Comparison of ENCODE assay signal across 32 cellular contexts in the genomic region with DNA sequence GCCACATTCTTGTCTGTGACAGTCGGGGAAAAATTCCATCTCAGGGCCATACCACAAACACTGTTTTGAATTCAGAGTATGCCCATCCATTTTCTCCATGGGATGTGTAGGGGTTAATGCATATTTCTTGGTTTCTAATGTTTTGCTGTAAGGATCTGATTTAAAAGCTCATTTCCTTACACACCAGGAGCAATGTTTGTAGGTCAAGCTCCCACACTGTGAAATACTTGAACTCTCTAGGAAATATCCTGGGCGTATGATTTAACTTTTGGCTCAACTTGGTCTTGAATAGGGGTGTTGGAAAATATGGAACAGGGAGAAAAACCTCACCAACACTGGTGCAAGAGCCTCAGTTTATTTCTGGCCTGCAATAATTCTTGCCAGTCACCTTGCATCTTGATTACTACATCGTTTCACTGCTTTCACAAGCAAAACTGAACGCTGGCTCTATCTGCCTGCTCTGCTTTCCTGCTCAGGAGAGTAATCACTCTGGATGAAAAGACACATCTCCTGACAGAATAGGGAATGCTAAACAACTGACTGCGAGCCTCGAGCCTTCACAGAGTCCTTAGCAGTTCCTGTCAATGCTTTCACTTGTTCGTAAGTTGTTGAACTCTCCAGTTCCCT. TPM values are rescaled to one million over a fixed set of nuclear protein-coding genes. Genes with fewer than 3 reads are reported as not detected.
A peak's percentile ranks its signal among the peaks of the same experiment; 100 is the strongest.
DNase-seq lines count a peak whose midpoint lies in the region; ATAC-seq, FAIRE-seq and TF ChIP-seq lines count a peak whose summit lies in the region.
"Had no signal": no experiment of that assay in that cellular context is flagged by ENCODE, and none has a peak within 500 bp of the region (broad histone marks: within the 10 kb centered on the region; RNA-seq: fewer than 3 reads in every experiment).

No MANE protein-coding gene starts in this region.

- H3K4me1 Mint-ChIP-seq in activated naive CD4-positive, alpha-beta T cell treated with anti-CD3 and anti-CD28 coated beads for 36 hours (ENCODE audit: low read depth): no peaks in the 10 kb centered on the region
- H3K4me1 Mint-ChIP-seq: CD8-positive, alpha-beta memory T cell; natural killer cell; WTC11 had no signal

- dilution Hi-C loops in endothelial cell of umbilical vein (cut with MboI; ENCODE audit: extremely low pct_ligation_motif_present, low sequenced_read_pairs): no loop called here

- no peak for TF ChIP-seq CTCF in endothelial cell of umbilical vein (IDR thresholded peaks at IDR 0.05; ENCODE audit: extremely low read depth in 1 of 2, insufficient read depth in 1 of 2, low read depth in 1 of 2, low read length in 2 of 2)
- TF ChIP-seq CTCF in pancreas (IDR thresholded peaks at IDR 0.05): no peak

- CTCF ChIA-PET in endothelial cell of umbilical vein (lab: Charles Lee): interaction anchor here (0.7 to 3.0 kb wide), 6 partner anchors 11 to 1588 kb away, joined by 3 to 21 read pairs (median 8); no protein-coding TSS in a partner anchor
- CTCF ChIA-PET in activated naive CD4-positive, alpha-beta T cell treated with anti-CD3 and anti-CD28 coated beads for 36 hours (lab: Charles Lee): no interaction called here

- no peak overlapping the region for H3K4me2 ChIP-seq in endothelial cell of umbilical vein (ENCODE audit: insufficient read depth, low read length)

- FAIRE-seq in endothelial cell of umbilical vein (lab: Jason Lieb, UNC) (no peak), pancreas (lab: Jason Lieb, UNC) (no peak)
- FAIRE-seq: H54 had no signal

- BruUV-seq in endothelial cell of umbilical vein (replicated peaks; lab: Mats Ljungman, UMichigan): no TSS peak

- intact Hi-C loops in endothelial cell of umbilical vein (cut with micrococcal nuclease): no loop called here
- intact Hi-C loops in activated naive CD4-positive, alpha-beta T cell treated with anti-CD3 and anti-CD28 coated beads for 36 hours (cut with micrococcal nuclease): no loop called here
- intact Hi-C loops in pancreas (cut with DNase I): no loop called here

- H3K36me3 Mint-ChIP-seq in activated naive CD4-positive, alpha-beta T cell treated with anti-CD3 and anti-CD28 coated beads for 36 hours (ENCODE audit: low read depth): no peaks in the 10 kb centered on the region
- H3K36me3 Mint-ChIP-seq: CD8-positive, alpha-beta memory T cell; natural killer cell had no signal

- H3K36me3 ChIP-seq in ACC112 (ENCODE audit: insufficient read depth, low read length) (no peaks in the 10 kb centered on the region), SJSA1 (no peaks in the 10 kb centered on the region), endothelial cell of umbilical vein (ENCODE audit: control insufficient read depth in 2 of 2, extremely low read depth in 1 of 2, insufficient read depth in 2 of 2, low read length in 2 of 2) (no peaks in the 10 kb centered on the region), neuron (ENCODE audit: insufficient read depth, low read length) (no peaks in the 10 kb centered on the region), pancreas (no peaks in the 10 kb centered on the region)
- H3K36me3 ChIP-seq: BE2C, lower lobe of right lung, vagina had no signal

- H3K27ac ChIP-seq in ACC112 (ENCODE audit: low read depth, low read length): 0 out of 2 replicates have a peak overlapping the region, but pooled peaks have one; percentile 51
- H3K27ac ChIP-seq in SJSA1: 0 out of 2 replicates have a peak overlapping the region, but pooled peaks have one; percentile 2
- no peak overlapping the region for H3K27ac ChIP-seq in endothelial cell of umbilical vein (ENCODE audit: insufficient read depth, low read depth, low read length)
- H3K27ac ChIP-seq in pancreas: no peak overlapping the region
- H3K27ac ChIP-seq: dorsolateral prefrontal cortex, lower lobe of right lung, psoas muscle, vagina had no signal

- H3K9me1 ChIP-seq in endothelial cell of umbilical vein (replicated peaks; ENCODE audit: control insufficient read depth, extremely low read depth, insufficient read depth, low read length): no peaks in the 10 kb centered on the region

- DNase-seq in SJSA1 (ENCODE audit: low read depth in 1 of 2, low spot score in 2 of 2) (no peak), endothelial cell of umbilical vein (ENCODE audit: low read depth, low spot score) (peak; percentile 21), NCI-H446 (lab: John Stamatoyannopoulos, UW) (no peak), pancreas (no peak)
- no peak for DNase-seq in activated naive CD4-positive, alpha-beta T cell treated with anti-CD3 and anti-CD28 coated beads for 36 hours
- DNase-seq: ACHN; activated CD4-positive, alpha-beta T cell treated with anti-CD3 and anti-CD28 coated beads, Interleukin-2, amount 50 U/mL, for 1 hour; activated naive CD4-positive, alpha-beta T cell treated with anti-CD3 and anti-CD28 coated beads, Interleukin-2, amount 50 U/mL, for 16 hours; BE2C; CD8-positive, alpha-beta memory T cell; central memory CD4-positive, alpha-beta T cell; DMS 273 treated with DMSO at 0.1 percent for 48 hours; dorsolateral prefrontal cortex; glutamatergic neuron; lower lobe of right lung; natural killer cell; NCI-H1092 treated with DMSO at 0.1 percent for 48 hours; NCI-H187; NCI-H2171; NCI-H524 treated with DMSO at 0.1 percent for 48 hours; NK-92 treated with Interleukin-12 subunit alpha and Interleukin-12 subunit beta, amount 100 ng/mL, for 24 hours; PC-3; psoas muscle; SHP77 treated with DMSO at 0.1 percent for 48 hours; stimulated activated naive CD8-positive, alpha-beta T cell treated with anti-CD3 and anti-CD28 coated beads, Interleukin-15, Interleukin-2, amounts not matched to agents 100 U/mL and 50 U/mL, for 24 hours had no signal

- H3K9me3 ChIP-seq in SJSA1 (replicated peaks) (no peaks in the 10 kb centered on the region), endothelial cell of umbilical vein (replicated peaks; ENCODE audit: control insufficient read depth, insufficient read depth, low read length) (no peaks in the 10 kb centered on the region), neuron (ENCODE audit: low read length) (peaks cover 4% of the 10 kb centered on the region), pancreas (no peaks in the 10 kb centered on the region)
- H3K9me3 ChIP-seq: BE2C, lower lobe of right lung, psoas muscle, vagina had no signal

- TF ChIP-seq POLR2A in endothelial cell of umbilical vein (IDR thresholded peaks at IDR 0.05; ENCODE audit: low read depth, low read length): no peak

- no peaks in the 10 kb centered on the region for H3K79me2 ChIP-seq in ACC112 (ENCODE audit: control insufficient read depth, insufficient read depth, low read length, unreplicated experiment)
- no peaks in the 10 kb centered on the region for H3K79me2 ChIP-seq in endothelial cell of umbilical vein (ENCODE audit: control insufficient read depth, insufficient read depth, low read length)

- peaks cover 22% of the 10 kb centered on the region for H3K4me1 ChIP-seq in ACC112 (ENCODE audit: control insufficient read depth, insufficient read depth, low read length, unreplicated experiment)
- H3K4me1 ChIP-seq in SJSA1 (replicated peaks): peaks cover 21% of the 10 kb centered on the region
- peaks cover 16% of the 10 kb centered on the region for H3K4me1 ChIP-seq in endothelial cell of umbilical vein (ENCODE audit: control insufficient read depth, extremely low read depth, insufficient read depth, low read length)
- peaks cover 9% of the 10 kb centered on the region for H3K4me1 ChIP-seq in neuron (ENCODE audit: insufficient read depth, low read length)
- no peaks in the 10 kb centered on the region for H3K4me1 ChIP-seq in pancreas
- H3K4me1 ChIP-seq: BE2C, lower lobe of right lung, psoas muscle, vagina had no signal

- ATAC-seq in GM19035 (IDR thresholded peaks at IDR 0.05; ENCODE audit: unreplicated experiment) (no peak), pancreas (no peak)
- ATAC-seq: lower lobe of right lung; natural killer cell; PC-3; psoas muscle; stimulated activated naive CD8-positive, alpha-beta T cell treated with anti-CD3 and anti-CD28 coated beads, Interleukin-15, Interleukin-2, amounts not matched to agents 100 U/mL and 50 U/mL, for 24 hours; WTC11 had no signal

- peak overlapping the region; percentile 90 for H2AFZ ChIP-seq in ACC112 (ENCODE audit: low read length, unreplicated experiment)
- H2AFZ ChIP-seq in endothelial cell of umbilical vein (ENCODE audit: low read depth, low read length): no peak overlapping the region
- peak overlapping the region; percentile 45 for H2AFZ ChIP-seq in neuron (ENCODE audit: low read depth, low read length)

- no peaks in the 10 kb centered on the region for H4K20me1 ChIP-seq in endothelial cell of umbilical vein (replicated peaks; ENCODE audit: control insufficient read depth, extremely low read depth, insufficient read depth, low read length)

- H3K27me3 Mint-ChIP-seq in activated naive CD4-positive, alpha-beta T cell treated with anti-CD3 and anti-CD28 coated beads for 36 hours (ENCODE audit: low read depth): peaks cover 7% of the 10 kb centered on the region

- H3K4me3 Mint-ChIP-seq in activated naive CD4-positive, alpha-beta T cell treated with anti-CD3 and anti-CD28 coated beads for 36 hours: no peak overlapping the region
- H3K4me3 Mint-ChIP-seq: CD8-positive, alpha-beta memory T cell; natural killer cell; WTC11 had no signal

- POLR2A ChIA-PET in endothelial cell of umbilical vein (lab: Charles Lee): no interaction called here

- no peaks in the 10 kb centered on the region for H3K9me3 Mint-ChIP-seq in activated naive CD4-positive, alpha-beta T cell treated with anti-CD3 and anti-CD28 coated beads for 36 hours
- H3K9me3 Mint-ChIP-seq: natural killer cell had no signal

- WGBS in pancreas, 2 donors: 64 to 77% methylated on average over 7 of the region's 7 CpGs

- H3K9ac ChIP-seq in endothelial cell of umbilical vein (replicated peaks; ENCODE audit: extremely low read depth, insufficient read depth, low read length): no peak overlapping the region

- H3K27ac Mint-ChIP-seq in activated naive CD4-positive, alpha-beta T cell treated with anti-CD3 and anti-CD28 coated beads for 36 hours: no peak overlapping the region
- H3K27ac Mint-ChIP-seq: CD8-positive, alpha-beta memory T cell; natural killer cell; WTC11 had no signal

- H3K27me3 ChIP-seq in ACC112 (ENCODE audit: insufficient read depth, low read length): no peaks in the 10 kb centered on the region
- H3K27me3 ChIP-seq in SJSA1 (replicated peaks): no peaks in the 10 kb centered on the region
- H3K27me3 ChIP-seq in endothelial cell of umbilical vein (ENCODE audit: control insufficient read depth in 2 of 2, insufficient read depth in 2 of 2, low read length in 2 of 2): no peaks in the 10 kb centered on the region
- H3K27me3 ChIP-seq in neuron (ENCODE audit: insufficient read depth, low read length): no peaks in the 10 kb centered on the region
- H3K27me3 ChIP-seq in pancreas: peaks cover 0 to 3% (median 0%) of the 10 kb centered on the region in 4 donors
- H3K27me3 ChIP-seq: BE2C, dorsolateral prefrontal cortex, vagina had no signal

- H3K4me3 ChIP-seq in ACC112 (ENCODE audit: low read depth, low read length) (no peak overlapping the region), SJSA1 (no peak overlapping the region), endothelial cell of umbilical vein (replicated peaks in 1 of 3; ENCODE audit: insufficient read depth in 1 of 3, low read depth in 1 of 3, low read length in 3 of 3) (no peak overlapping the region), neuron (ENCODE audit: low read length) (no peak overlapping the region), pancreas (no peak overlapping the region)
- H3K4me3 ChIP-seq: dorsolateral prefrontal cortex, lower lobe of right lung, psoas muscle, vagina had no signal

RNA-seq across cellular contexts. Expression of gene RFPL4B, which starts 25.1 kb away (rescaled TPM):
- total RNA-seq in SJSA1 (2014; rRNA removed; shearing (Covaris generic)): not detected in 2 replicates
- total RNA-seq in endothelial cell of umbilical vein (not detected in 2 replicates), pancreas (not detected)
- polyA plus RNA-seq in endothelial cell of umbilical vein (not detected in 2 replicates), pancreas (not detected)
- not detected in 2 replicates for polyA plus RNA-seq in endothelial cell of umbilical vein (2011; cell fraction: cytosol; rRNA removed)
- polyA plus RNA-seq in endothelial cell of umbilical vein (2011; cell fraction: nucleus; rRNA removed): not detected in 2 replicates
- not detected in 2 replicates for polyA plus RNA-seq in endothelial cell of umbilical vein (2012)
- not detected in 2 replicates for polyA minus RNA-seq in endothelial cell of umbilical vein
- polyA minus RNA-seq in endothelial cell of umbilical vein (2011; cell fraction: cytosol; rRNA and poly(A)+ RNA removed): not detected
- not detected in 2 replicates for polyA minus RNA-seq in endothelial cell of umbilical vein (2011; cell fraction: nucleus; rRNA and poly(A)+ RNA removed)
- not detected for total RNA-seq in activated naive CD4-positive, alpha-beta T cell treated with anti-CD3 and anti-CD28 coated beads for 36 hours
- total RNA-seq: CD8-positive, alpha-beta memory T cell; kidney epithelial cell; lower lobe of right lung; natural killer cell; psoas muscle; vagina; WTC11 had no signal
- polyA plus RNA-seq: CD8-positive, alpha-beta memory T cell; psoas muscle had no signal

Comparison
In these comparisons a context has a peak if more than half of its experiments do, and no peak if none do; other contexts are left out.
1. H3K27ac ChIP-seq: peak in ACC112 (single experiment) and SJSA1 (single experiment); none in endothelial cell of umbilical vein (single experiment) and pancreas (0 of 4).